Comparison of ENCODE assay signal across 1 cellular context in genomic region chr7:45031829-45032228, GRCh38.
TF ChIP-seq lines count a peak whose summit lies in the region.

No MANE protein-coding gene starts in this region.

TF ChIP-seq in HepG2, 621 proteins besides CTCF, POLR2A, EP300 and RAD21:
- TF ChIP-seq NFE2 (CRISPR knock-in tag; IDR thresholded peaks at IDR 0.05) (no peak), TEAD3 (CRISPR knock-in tag; optimal IDR thresholded peaks at IDR 0.05; ENCODE audit: borderline replicate concordance) (peak; percentile 60), SMYD3 (CRISPR knock-in tag; IDR thresholded peaks at IDR 0.05) (no peak), TFAP4 (IDR thresholded peaks at IDR 0.05; ENCODE audit: borderline replicate concordance, low read depth) (peak; percentile 78; the same call in 1 of the 2 replicates), FOXC1 (CRISPR knock-in tag; IDR thresholded peaks at IDR 0.05; ENCODE audit: borderline replicate concordance) (no peak), ZNF143 (CRISPR knock-in tag; IDR thresholded peaks at IDR 0.05) (peak; percentile 80)
- TF ChIP-seq, protein P1, sequence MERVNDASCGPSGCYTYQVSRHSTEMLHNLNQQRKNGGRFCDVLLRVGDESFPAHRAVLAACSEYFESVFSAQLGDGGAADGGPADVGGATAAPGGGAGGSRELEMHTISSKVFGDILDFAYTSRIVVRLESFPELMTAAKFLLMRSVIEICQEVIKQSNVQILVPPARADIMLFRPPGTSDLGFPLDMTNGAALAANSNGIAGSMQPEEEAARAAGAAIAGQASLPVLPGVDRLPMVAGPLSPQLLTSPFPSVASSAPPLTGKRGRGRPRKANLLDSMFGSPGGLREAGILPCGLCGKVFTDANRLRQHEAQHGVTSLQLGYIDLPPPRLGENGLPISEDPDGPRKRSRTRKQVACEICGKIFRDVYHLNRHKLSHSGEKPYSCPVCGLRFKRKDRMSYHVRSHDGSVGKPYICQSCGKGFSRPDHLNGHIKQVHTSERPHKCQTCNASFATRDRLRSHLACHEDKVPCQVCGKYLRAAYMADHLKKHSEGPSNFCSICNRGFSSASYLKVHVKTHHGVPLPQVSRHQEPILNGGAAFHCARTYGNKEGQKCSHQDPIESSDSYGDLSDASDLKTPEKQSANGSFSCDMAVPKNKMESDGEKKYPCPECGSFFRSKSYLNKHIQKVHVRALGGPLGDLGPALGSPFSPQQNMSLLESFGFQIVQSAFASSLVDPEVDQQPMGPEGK (CRISPR knock-in tag; IDR thresholded peaks at IDR 0.05) = 0 out of 2 replicates have a peak, but pooled peaks have one; percentile 40
